In the genomic region with DNA sequence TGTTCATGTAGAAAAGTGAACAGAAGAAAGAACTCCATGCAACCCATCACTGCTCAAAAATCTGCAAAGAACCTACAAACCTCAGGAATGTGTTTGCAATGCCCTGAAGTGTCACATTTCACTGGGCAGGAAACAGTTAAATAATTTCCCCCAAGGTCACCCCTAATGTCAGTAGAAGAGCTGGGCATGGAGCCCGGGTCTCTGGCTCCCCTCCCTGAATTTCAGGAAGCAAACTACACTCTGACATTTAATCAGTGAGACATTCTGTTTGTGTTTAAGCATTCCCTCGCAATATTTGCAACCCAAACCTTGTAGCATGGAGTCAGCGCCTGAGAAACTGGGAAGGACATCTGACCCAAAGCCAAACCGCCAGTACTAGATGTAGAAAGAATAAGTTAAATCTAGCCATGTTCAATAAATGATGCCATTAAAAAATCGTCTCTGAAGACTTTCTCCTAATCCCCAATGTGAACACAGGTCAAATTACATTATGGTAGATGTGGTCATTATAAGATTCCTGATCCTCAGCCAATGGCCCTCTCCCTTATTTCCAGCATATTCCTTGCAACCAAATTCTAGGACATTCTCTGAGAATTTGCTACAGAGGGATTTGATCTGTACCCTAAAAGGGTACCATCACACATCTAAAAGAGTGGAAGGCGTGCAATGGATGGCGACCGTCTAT, we compare ENCODE assay signal across 16 cellular contexts.
A peak's percentile ranks its signal among the peaks of the same experiment; 100 is the strongest.
DNase-seq lines count a peak whose midpoint lies in the region; ATAC-seq and TF ChIP-seq lines count a peak whose summit lies in the region.
"Had no signal": no experiment of that assay in that cellular context is flagged by ENCODE, and none has a peak within 500 bp of the region (broad histone marks: within the 10 kb centered on the region; RNA-seq: fewer than 3 reads in every experiment).

No MANE protein-coding gene starts in this region.

- H3K27ac Mint-ChIP-seq in nephron, result peak overlapping the region; percentile 57 to 71 (median 63)
- H3K27ac Mint-ChIP-seq: activated CD4-positive, alpha-beta T cell treated with anti-CD3 and anti-CD28 coated beads for 36 hours; CD4-positive, alpha-beta memory T cell had no signal

- no peak for TF ChIP-seq CTCF in nephron (IDR thresholded peaks at IDR 0.05; ENCODE audit: unreplicated experiment in 3 of 3)

- peaks cover 13% of the 10 kb centered on the region for H3K4me1 Mint-ChIP-seq in nephron
- H3K4me1 Mint-ChIP-seq: activated CD4-positive, alpha-beta T cell treated with anti-CD3 and anti-CD28 coated beads for 36 hours; CD4-positive, alpha-beta memory T cell had no signal

- H3K9me3 Mint-ChIP-seq in nephron, result peaks cover 2% of the 10 kb centered on the region

- no peak for ATAC-seq in GM21576 (IDR thresholded peaks at IDR 0.05; ENCODE audit: unreplicated experiment)
- ATAC-seq: activated CD4-positive, alpha-beta T cell treated with anti-CD3 and anti-CD28 coated beads for 36 hours had no signal

- H3K27me3 Mint-ChIP-seq in nephron (ENCODE audit: low read depth), result peaks cover 4% of the 10 kb centered on the region
- H3K27me3 Mint-ChIP-seq: activated CD4-positive, alpha-beta T cell treated with anti-CD3 and anti-CD28 coated beads for 36 hours had no signal

- H3K4me3 Mint-ChIP-seq in nephron, result no peak overlapping the region
- H3K4me3 Mint-ChIP-seq: activated CD4-positive, alpha-beta T cell treated with anti-CD3 and anti-CD28 coated beads for 36 hours; CD4-positive, alpha-beta memory T cell had no signal

- H3K36me3 Mint-ChIP-seq in nephron (ENCODE audit: low read depth), result no peaks in the 10 kb centered on the region
- H3K36me3 Mint-ChIP-seq: CD4-positive, alpha-beta memory T cell had no signal

- DNase-seq in Daoy (ENCODE audit: low read depth) (peak; percentile 70), NCI-H446 treated with DMSO at 0.1 percent for 48 hours (lab: John Stamatoyannopoulos, UW) (peak; percentile 43), fibroblast of gingiva (ENCODE audit: low read depth) (peak; percentile 91), COR-L47 (lab: John Stamatoyannopoulos, UW) (no peak), DMS79 (lab: John Stamatoyannopoulos, UW) (no peak), DMS114 treated with DMSO at 0.1 percent for 48 hours (lab: John Stamatoyannopoulos, UW; ENCODE audit: unreplicated experiment) (no peak)
- DNase-seq: activated CD4-positive, alpha-beta T cell treated with anti-CD3 and anti-CD28 coated beads for 36 hours; activated effector memory CD4-positive, alpha-beta T cell treated with anti-CD3 and anti-CD28 coated beads, Interleukin-2, amount 50 U/mL, for 16 hours; CD4-positive, alpha-beta memory T cell; cortex of kidney; NCI-H1092; NCI-H526; spleen; uterus had no signal

Comparison
In these comparisons a context has a peak if more than half of its experiments do, and no peak if none do; other contexts are left out.
1. DNase-seq: peak in Daoy (single experiment), NCI-H446 treated with DMSO at 0.1 percent for 48 hours (single experiment) and fibroblast of gingiva (single experiment); none in COR-L47 (single experiment), DMS79 (single experiment) and DMS114 treated with DMSO at 0.1 percent for 48 hours (single experiment).